11 cellular contexts compared by ENCODE assay signal in the genomic region with DNA sequence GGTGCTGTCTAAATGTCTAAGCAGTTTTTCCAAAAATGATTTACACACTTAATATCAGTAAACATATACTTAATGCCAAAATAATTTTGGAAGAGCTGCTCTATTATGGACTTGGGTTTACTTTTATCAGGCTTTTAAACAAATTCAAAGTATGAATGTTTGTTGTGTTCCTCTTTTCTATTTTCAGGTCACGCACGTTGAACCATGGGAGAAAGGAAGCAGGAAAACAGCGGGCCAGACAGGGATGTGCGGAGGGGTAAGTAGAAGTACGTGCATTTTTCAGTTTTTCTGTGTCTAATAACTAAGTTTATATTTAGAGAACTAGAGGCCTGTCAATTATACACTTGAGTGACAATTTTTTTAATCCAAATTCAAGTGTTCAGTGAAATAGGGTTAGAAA. TPM values are rescaled to one million over a fixed set of nuclear protein-coding genes. Genes with fewer than 3 reads are reported as not detected.
DNase-seq lines count a peak whose midpoint lies in the region; ATAC-seq, FAIRE-seq and TF ChIP-seq lines count a peak whose summit lies in the region.
"Had no signal": no experiment of that assay in that cellular context is flagged by ENCODE, and none has a peak within 500 bp of the region (broad histone marks: within the 10 kb centered on the region; RNA-seq: fewer than 3 reads in every experiment).

No MANE protein-coding gene starts in this region.

- H3K27ac ChIP-seq in K562 (ENCODE audit: extremely low read depth, low read depth, low read length) (no peak overlapping the region), neutrophil (peak overlapping the region; percentile 95)

- DNase-seq in NOMO-1 treated with DMSO at 0.1 percent for 48 hours (lab: John Stamatoyannopoulos, UW; ENCODE audit: unreplicated experiment): peak; percentile 4
- DNase-seq in NOMO-1 treated with dmso at 0.1 percent for 144 hours (lab: John Stamatoyannopoulos, UW; ENCODE audit: unreplicated experiment): no peak
- DNase-seq in K562 (ENCODE audit: extremely low read depth in 1 of 4, low spot score in 3 of 4): no peak
- no peak for DNase-seq in GM03348 (ENCODE audit: low spot score)
- no peak for DNase-seq in AG08396 (ENCODE audit: low spot score)
- DNase-seq: 8988T, T1000 had no signal

- H3K4me2 ChIP-seq in Loucy (ENCODE audit: low read depth, low read length, poor library complexity, severe bottlenecking) (peak overlapping the region; percentile 83), K562 (ENCODE audit: insufficient read depth, low read length) (no peak overlapping the region)

- H3K79me2 ChIP-seq in Loucy (ENCODE audit: insufficient read depth, low read length) (peaks cover 89% of the 10 kb centered on the region), K562 (ENCODE audit: control insufficient read depth, insufficient read depth, low read length) (peaks cover 72% of the 10 kb centered on the region)

- H3K9me3 ChIP-seq in Loucy (ENCODE audit: insufficient read depth, low read depth, low read length) (no peaks in the 10 kb centered on the region), K562 (replicated peaks; ENCODE audit: control insufficient read depth, insufficient read depth, low read depth, low read length) (no peaks in the 10 kb centered on the region), neutrophil (no peaks in the 10 kb centered on the region)

- FAIRE-seq in K562 (lab: Jason Lieb, UNC): no peak

- H3K9ac ChIP-seq in Loucy (ENCODE audit: low read depth, low read length, poor library complexity, severe bottlenecking) (peak overlapping the region; percentile 89), K562 (ENCODE audit: insufficient read depth in 1 of 2, low read depth in 2 of 2, low read length in 2 of 2) (peak overlapping the region in 1 of 2 experiments; percentile 91; a peak in 1 of 4 replicates)

- peaks cover 17% of the 10 kb centered on the region; the same call in 1 of the 2 replicates for H3F3A ChIP-seq in Loucy (ENCODE audit: low read depth)

- H3K4me3 ChIP-seq in Loucy (ENCODE audit: low read length, poor library complexity, severe bottlenecking): peak overlapping the region; percentile 86
- H3K4me3 ChIP-seq in K562: no peak overlapping the region
- no peak overlapping the region for H3K4me3 ChIP-seq in neutrophil (ENCODE audit: low read depth in 1 of 2, low read length in 1 of 2)

- intact Hi-C loops in K562 (cut with micrococcal nuclease): no loop called here

- CTCF ChIA-PET in K562 (lab: Yijun Ruan, JAX; ENCODE audit: low intra/inter-chr PET ratio): interaction anchor here (0.6 kb wide), 1 partner anchor 14 kb away, joined by 3 read pairs; no protein-coding TSS in a partner anchor

- ATAC-seq in K562: no peak
- no peak for ATAC-seq in HG02840 (IDR thresholded peaks at IDR 0.05; ENCODE audit: low FRiP score, unreplicated experiment)

- WGBS in K562 (ENCODE audit: insufficient coverage, low coverage, missing lambda C conversion rate): 88% methylated on average over 5 of the region's 5 CpGs

- H2AFZ ChIP-seq in Loucy (ENCODE audit: low read length): no peak overlapping the region
- no peak overlapping the region for H2AFZ ChIP-seq in K562 (ENCODE audit: low read depth, low read length)

- no peak for TF ChIP-seq POLR2A in K562 (conservative IDR thresholded peaks at IDR 0.05)

- TF ChIP-seq CTCF in Loucy (conservative IDR thresholded peaks at IDR 0.05; ENCODE audit: low read length) (no peak), K562 (IDR thresholded peaks at IDR 0.05 in 2 of 3, conservative IDR thresholded peaks at IDR 0.05 in 1 of 3; ENCODE audit: insufficient read depth in 2 of 3, low read depth in 1 of 3, low read length in 3 of 3) (no peak), neutrophil (IDR thresholded peaks at IDR 0.05) (no peak)

- POLR2A ChIA-PET in K562 (lab: Yijun Ruan, JAX): interaction anchor here (0.7 to 5.6 kb wide), 2 partner anchors 9 to 11 kb away, joined by 3 to 97 read pairs; no protein-coding TSS in a partner anchor

- H4K20me1 ChIP-seq in Loucy (ENCODE audit: insufficient read depth, low read length, poor library complexity, severe bottlenecking) (peaks cover 75% of the 10 kb centered on the region), K562 (replicated peaks; ENCODE audit: control insufficient read depth, insufficient read depth, low read length) (peaks cover 17% of the 10 kb centered on the region)

- H3K27me3 ChIP-seq in Loucy (ENCODE audit: insufficient read depth, low read length, poor library complexity, severe bottlenecking) (no peaks in the 10 kb centered on the region), K562 (ENCODE audit: control insufficient read depth in 2 of 2, insufficient read depth in 2 of 2, low read length in 2 of 2) (no peaks in the 10 kb centered on the region), neutrophil (no peaks in the 10 kb centered on the region)

- H3K9me2 ChIP-seq in Loucy (replicated peaks; ENCODE audit: low read depth, low read length): no peaks in the 10 kb centered on the region

- TF ChIP-seq RAD21 in K562 (CRISPR knock-in tag; conservative IDR thresholded peaks at IDR 0.05 in 1 of 2, IDR thresholded peaks at IDR 0.05 in 1 of 2): no peak

- H3K36me3 ChIP-seq in Loucy (ENCODE audit: insufficient read depth, low read length): peaks cover 53% of the 10 kb centered on the region
- H3K36me3 ChIP-seq in K562 (ENCODE audit: control insufficient read depth, insufficient read depth, low read length): peaks cover 74% of the 10 kb centered on the region
- peaks cover 50% of the 10 kb centered on the region for H3K36me3 ChIP-seq in neutrophil

- no peaks in the 10 kb centered on the region for H3K9me1 ChIP-seq in K562 (ENCODE audit: control insufficient read depth, insufficient read depth, low read length)

- H3K4me1 ChIP-seq in Loucy (ENCODE audit: insufficient read depth, low read length, poor library complexity, severe bottlenecking) (peaks cover 38% of the 10 kb centered on the region), K562 (replicated peaks in 1 of 2; ENCODE audit: control insufficient read depth in 2 of 2, insufficient read depth in 2 of 2, low read length in 2 of 2) (peaks cover 3 to 7% of the 10 kb centered on the region in 2 experiments; a peak in 3 of 5 replicates), neutrophil (ENCODE audit: control insufficient read depth in 1 of 2, insufficient read depth in 1 of 2, low read depth in 1 of 2, low read length in 1 of 2) (peaks cover 34 to 38% of the 10 kb centered on the region in 2 experiments)

- in situ Hi-C loops in K562 (cut with MboI): no loop called here

- BruUV-seq in K562 (replicated peaks; lab: Mats Ljungman, UMichigan): no TSS peak

- no peak for TF ChIP-seq EP300 in K562 (IDR thresholded peaks at IDR 0.05; ENCODE audit: low read length)

RNA-seq across cellular contexts. Expression of a gene that starts 3.4 kb away (rescaled TPM):
- 82.2 and 217 TPM in 2 replicates for total RNA-seq in K562 (2011; cell fraction: chromatin; rRNA removed; ENCODE audit: low replicate concordance)
- 68.7 and 80.4 TPM in 2 replicates for total RNA-seq in K562 (2011; cell fraction: nucleolus; rRNA removed)
- total RNA-seq in K562 (2011; cell fraction: nucleoplasm; rRNA removed): 134 and 246 TPM in 2 replicates
- total RNA-seq in K562 (2014; rRNA removed) (27.8 and 67.8 TPM in 2 replicates), K562 (2014; rRNA removed; fragmentation: Illumina TruSeq; extraction: Trizol) (66.4 and 69.8 TPM in 2 replicates), K562 (2015; rRNA removed; fragmentation: Illumina TruSeq; extraction: Trizol) (68.0 and 75.3 TPM in 2 replicates), K562 (2021) (47.8 and 55.5 TPM in 2 replicates)
- polyA plus RNA-seq in K562 (2011; rRNA removed) (71.1 and 74.1 TPM in 2 replicates), K562 (2014; fragmentation: Illumina TruSeq; extraction: Trizol) (72.3 and 85.5 TPM in 2 replicates), K562 (2014; fragmentation: Nextera tagmentation; extraction: Ambion mirVana) (10 to 100 TPM; 25.3 to 34.3 TPM), K562 (2014; rRNA removed) (78.4 and 81.8 TPM in 2 replicates)
- 21.4 and 26.5 TPM in 2 replicates for polyA plus RNA-seq in K562 (2011; cell fraction: cytosol; rRNA removed)
- polyA plus RNA-seq in K562 (2011; cell fraction: nucleus; rRNA removed): 119 and 157 TPM in 2 replicates
- polyA plus RNA-seq in K562 (2012): 46.0 and 53.7 TPM in 2 replicates
- polyA minus RNA-seq in K562 (2011; rRNA and poly(A)+ RNA removed): 60.0 and 63.7 TPM in 2 replicates
- 31.0 and 32.4 TPM in 2 replicates for polyA minus RNA-seq in K562 (2011; cell fraction: cytosol; rRNA and poly(A)+ RNA removed)
- 114 and 142 TPM in 2 replicates for polyA minus RNA-seq in K562 (2011; cell fraction: nucleus; rRNA and poly(A)+ RNA removed)

RNA-seq across cellular contexts. Expression of a gene that starts 17.2 kb away (rescaled TPM):
- 0.23 and 0.69 TPM in 2 replicates for total RNA-seq in K562 (2011; cell fraction: chromatin; rRNA removed; ENCODE audit: low replicate concordance)
- 0.17 TPM in 1 of 2 replicates, not detected in the other for total RNA-seq in K562 (2011; cell fraction: nucleolus; rRNA removed)
- 0.15 TPM in 1 of 2 replicates, not detected in the other for total RNA-seq in K562 (2011; cell fraction: nucleoplasm; rRNA removed)
- not detected in 2 replicates for total RNA-seq in K562 (2014; rRNA removed)
- total RNA-seq in K562 (2014; rRNA removed; fragmentation: Illumina TruSeq; extraction: Trizol): not detected in 2 replicates
- total RNA-seq in K562 (2015; rRNA removed; fragmentation: Illumina TruSeq; extraction: Trizol): not detected in 2 replicates
- not detected in 2 replicates for total RNA-seq in K562 (2021)
- 0.05 TPM in 1 of 2 replicates, not detected in the other for polyA plus RNA-seq in K562 (2011; rRNA removed)
- polyA plus RNA-seq in K562 (2011; cell fraction: cytosol; rRNA removed): 0.07 TPM in 1 of 2 replicates, not detected in the other
- polyA plus RNA-seq in K562 (2011; cell fraction: nucleus; rRNA removed): 0.04 and 0.24 TPM in 2 replicates
- 0.03 TPM in 1 of 2 replicates, not detected in the other for polyA plus RNA-seq in K562 (2012)
- not detected in 2 replicates for polyA plus RNA-seq in K562 (2014; fragmentation: Illumina TruSeq; extraction: Trizol)
- not detected for polyA plus RNA-seq in K562 (2014; fragmentation: Nextera tagmentation; extraction: Ambion mirVana)
- polyA plus RNA-seq in K562 (2014; rRNA removed): not detected in 2 replicates
- 0.39 TPM in 1 of 2 replicates, not detected in the other for polyA minus RNA-seq in K562 (2011; rRNA and poly(A)+ RNA removed)
- polyA minus RNA-seq in K562 (2011; cell fraction: cytosol; rRNA and poly(A)+ RNA removed): not detected in 2 replicates
- polyA minus RNA-seq in K562 (2011; cell fraction: nucleus; rRNA and poly(A)+ RNA removed): 0.11 and 0.13 TPM in 2 replicates
- total RNA-seq: mucosa of gallbladder had no signal

RNA-seq across cellular contexts. Expression of a gene that starts 34.6 kb away (rescaled TPM):
- total RNA-seq in K562 (2011; cell fraction: chromatin; rRNA removed; ENCODE audit: low replicate concordance): not detected in 2 replicates
- total RNA-seq in K562 (2011; cell fraction: nucleolus; rRNA removed): not detected in 2 replicates
- total RNA-seq in K562 (2011; cell fraction: nucleoplasm; rRNA removed): not detected in 2 replicates
- total RNA-seq in K562 (2014; rRNA removed) (not detected in 2 replicates), K562 (2014; rRNA removed; fragmentation: Illumina TruSeq; extraction: Trizol) (not detected in 2 replicates), K562 (2015; rRNA removed; fragmentation: Illumina TruSeq; extraction: Trizol) (not detected in 2 replicates), K562 (2021) (not detected in 2 replicates)
- polyA plus RNA-seq in K562 (2011; rRNA removed) (not detected in 2 replicates), K562 (2014; fragmentation: Illumina TruSeq; extraction: Trizol) (not detected in 2 replicates), K562 (2014; fragmentation: Nextera tagmentation; extraction: Ambion mirVana) (not detected), K562 (2014; rRNA removed) (0.19 TPM in 1 of 2 replicates, not detected in the other)
- polyA plus RNA-seq in K562 (2011; cell fraction: cytosol; rRNA removed): not detected in 2 replicates
- polyA plus RNA-seq in K562 (2011; cell fraction: nucleus; rRNA removed): not detected in 2 replicates
- not detected in 2 replicates for polyA plus RNA-seq in K562 (2012)
- not detected in 2 replicates for polyA minus RNA-seq in K562 (2011; rRNA and poly(A)+ RNA removed)
- polyA minus RNA-seq in K562 (2011; cell fraction: cytosol; rRNA and poly(A)+ RNA removed): not detected in 2 replicates
- not detected in 2 replicates for polyA minus RNA-seq in K562 (2011; cell fraction: nucleus; rRNA and poly(A)+ RNA removed)

RNA-seq across cellular contexts. Expression of a gene that starts 51.0 kb away (rescaled TPM):
- 22.7 and 94.8 TPM in 2 replicates for total RNA-seq in K562 (2011; cell fraction: chromatin; rRNA removed; ENCODE audit: low replicate concordance)
- total RNA-seq in K562 (2011; cell fraction: nucleolus; rRNA removed): 11.3 and 13.7 TPM in 2 replicates
- 36.6 and 53.6 TPM in 2 replicates for total RNA-seq in K562 (2011; cell fraction: nucleoplasm; rRNA removed)
- total RNA-seq in K562 (2014; rRNA removed): 33.1 TPM in 2 replicates
- 52.1 and 56.7 TPM in 2 replicates for total RNA-seq in K562 (2014; rRNA removed; fragmentation: Illumina TruSeq; extraction: Trizol)
- total RNA-seq in K562 (2015; rRNA removed; fragmentation: Illumina TruSeq; extraction: Trizol): 45.8 and 52.5 TPM in 2 replicates
- total RNA-seq in K562 (2021): 32.5 and 34.6 TPM in 2 replicates
- 39.4 and 50.2 TPM in 2 replicates for polyA plus RNA-seq in K562 (2011; rRNA removed)
- 3.7 and 9.6 TPM in 2 replicates for polyA plus RNA-seq in K562 (2011; cell fraction: cytosol; rRNA removed)
- polyA plus RNA-seq in K562 (2011; cell fraction: nucleus; rRNA removed): 12.0 and 19.1 TPM in 2 replicates
- polyA plus RNA-seq in K562 (2012): 36.1 and 66.5 TPM in 2 replicates
- polyA plus RNA-seq in K562 (2014; fragmentation: Illumina TruSeq; extraction: Trizol): 35.0 and 40.0 TPM in 2 replicates
- 10 to 100 TPM; 34.2 to 34.9 TPM for polyA plus RNA-seq in K562 (2014; fragmentation: Nextera tagmentation; extraction: Ambion mirVana)
- polyA plus RNA-seq in K562 (2014; rRNA removed): 39.2 and 52.3 TPM in 2 replicates
- polyA minus RNA-seq in K562 (2011; rRNA and poly(A)+ RNA removed): 63.6 and 65.3 TPM in 2 replicates
- 11.5 and 14.8 TPM in 2 replicates for polyA minus RNA-seq in K562 (2011; cell fraction: cytosol; rRNA and poly(A)+ RNA removed)
- 40.7 and 83.0 TPM in 2 replicates for polyA minus RNA-seq in K562 (2011; cell fraction: nucleus; rRNA and poly(A)+ RNA removed)
